Comparison of ENCODE assay signal across 1 cellular context in the genomic region with DNA sequence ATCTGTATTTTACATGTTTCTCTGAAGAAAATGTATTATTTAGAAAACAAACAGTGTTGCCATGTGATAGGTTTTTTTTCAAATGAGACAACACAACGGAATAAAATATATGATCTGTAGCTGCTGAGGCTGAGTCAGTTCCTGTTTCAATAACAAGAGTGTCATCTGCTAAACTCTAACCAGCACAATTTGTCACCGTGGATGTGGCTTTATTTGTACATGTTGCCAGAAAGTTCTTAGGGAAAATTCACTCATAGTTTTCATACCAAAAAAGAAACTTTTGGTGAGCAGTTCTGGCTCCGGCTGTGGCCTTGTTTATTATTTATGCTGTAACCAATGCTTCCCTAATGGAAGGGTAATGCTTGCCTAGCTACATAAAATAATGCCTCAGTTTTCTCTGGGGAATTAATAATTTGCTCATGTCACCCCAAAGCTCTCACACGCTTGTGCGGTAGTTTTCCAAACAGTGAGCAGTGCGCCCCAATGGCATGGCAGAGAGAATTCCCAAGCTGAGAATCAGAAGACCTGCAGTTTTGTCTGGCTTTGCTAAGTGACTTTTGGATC.
TF ChIP-seq lines count a peak whose summit lies in the region.

No MANE protein-coding gene starts in this region.

TF ChIP-seq in K562, 482 proteins besides CTCF, POLR2A, EP300 and RAD21 (continued from another document and continues in another):
- TF ChIP-seq, protein P1, sequence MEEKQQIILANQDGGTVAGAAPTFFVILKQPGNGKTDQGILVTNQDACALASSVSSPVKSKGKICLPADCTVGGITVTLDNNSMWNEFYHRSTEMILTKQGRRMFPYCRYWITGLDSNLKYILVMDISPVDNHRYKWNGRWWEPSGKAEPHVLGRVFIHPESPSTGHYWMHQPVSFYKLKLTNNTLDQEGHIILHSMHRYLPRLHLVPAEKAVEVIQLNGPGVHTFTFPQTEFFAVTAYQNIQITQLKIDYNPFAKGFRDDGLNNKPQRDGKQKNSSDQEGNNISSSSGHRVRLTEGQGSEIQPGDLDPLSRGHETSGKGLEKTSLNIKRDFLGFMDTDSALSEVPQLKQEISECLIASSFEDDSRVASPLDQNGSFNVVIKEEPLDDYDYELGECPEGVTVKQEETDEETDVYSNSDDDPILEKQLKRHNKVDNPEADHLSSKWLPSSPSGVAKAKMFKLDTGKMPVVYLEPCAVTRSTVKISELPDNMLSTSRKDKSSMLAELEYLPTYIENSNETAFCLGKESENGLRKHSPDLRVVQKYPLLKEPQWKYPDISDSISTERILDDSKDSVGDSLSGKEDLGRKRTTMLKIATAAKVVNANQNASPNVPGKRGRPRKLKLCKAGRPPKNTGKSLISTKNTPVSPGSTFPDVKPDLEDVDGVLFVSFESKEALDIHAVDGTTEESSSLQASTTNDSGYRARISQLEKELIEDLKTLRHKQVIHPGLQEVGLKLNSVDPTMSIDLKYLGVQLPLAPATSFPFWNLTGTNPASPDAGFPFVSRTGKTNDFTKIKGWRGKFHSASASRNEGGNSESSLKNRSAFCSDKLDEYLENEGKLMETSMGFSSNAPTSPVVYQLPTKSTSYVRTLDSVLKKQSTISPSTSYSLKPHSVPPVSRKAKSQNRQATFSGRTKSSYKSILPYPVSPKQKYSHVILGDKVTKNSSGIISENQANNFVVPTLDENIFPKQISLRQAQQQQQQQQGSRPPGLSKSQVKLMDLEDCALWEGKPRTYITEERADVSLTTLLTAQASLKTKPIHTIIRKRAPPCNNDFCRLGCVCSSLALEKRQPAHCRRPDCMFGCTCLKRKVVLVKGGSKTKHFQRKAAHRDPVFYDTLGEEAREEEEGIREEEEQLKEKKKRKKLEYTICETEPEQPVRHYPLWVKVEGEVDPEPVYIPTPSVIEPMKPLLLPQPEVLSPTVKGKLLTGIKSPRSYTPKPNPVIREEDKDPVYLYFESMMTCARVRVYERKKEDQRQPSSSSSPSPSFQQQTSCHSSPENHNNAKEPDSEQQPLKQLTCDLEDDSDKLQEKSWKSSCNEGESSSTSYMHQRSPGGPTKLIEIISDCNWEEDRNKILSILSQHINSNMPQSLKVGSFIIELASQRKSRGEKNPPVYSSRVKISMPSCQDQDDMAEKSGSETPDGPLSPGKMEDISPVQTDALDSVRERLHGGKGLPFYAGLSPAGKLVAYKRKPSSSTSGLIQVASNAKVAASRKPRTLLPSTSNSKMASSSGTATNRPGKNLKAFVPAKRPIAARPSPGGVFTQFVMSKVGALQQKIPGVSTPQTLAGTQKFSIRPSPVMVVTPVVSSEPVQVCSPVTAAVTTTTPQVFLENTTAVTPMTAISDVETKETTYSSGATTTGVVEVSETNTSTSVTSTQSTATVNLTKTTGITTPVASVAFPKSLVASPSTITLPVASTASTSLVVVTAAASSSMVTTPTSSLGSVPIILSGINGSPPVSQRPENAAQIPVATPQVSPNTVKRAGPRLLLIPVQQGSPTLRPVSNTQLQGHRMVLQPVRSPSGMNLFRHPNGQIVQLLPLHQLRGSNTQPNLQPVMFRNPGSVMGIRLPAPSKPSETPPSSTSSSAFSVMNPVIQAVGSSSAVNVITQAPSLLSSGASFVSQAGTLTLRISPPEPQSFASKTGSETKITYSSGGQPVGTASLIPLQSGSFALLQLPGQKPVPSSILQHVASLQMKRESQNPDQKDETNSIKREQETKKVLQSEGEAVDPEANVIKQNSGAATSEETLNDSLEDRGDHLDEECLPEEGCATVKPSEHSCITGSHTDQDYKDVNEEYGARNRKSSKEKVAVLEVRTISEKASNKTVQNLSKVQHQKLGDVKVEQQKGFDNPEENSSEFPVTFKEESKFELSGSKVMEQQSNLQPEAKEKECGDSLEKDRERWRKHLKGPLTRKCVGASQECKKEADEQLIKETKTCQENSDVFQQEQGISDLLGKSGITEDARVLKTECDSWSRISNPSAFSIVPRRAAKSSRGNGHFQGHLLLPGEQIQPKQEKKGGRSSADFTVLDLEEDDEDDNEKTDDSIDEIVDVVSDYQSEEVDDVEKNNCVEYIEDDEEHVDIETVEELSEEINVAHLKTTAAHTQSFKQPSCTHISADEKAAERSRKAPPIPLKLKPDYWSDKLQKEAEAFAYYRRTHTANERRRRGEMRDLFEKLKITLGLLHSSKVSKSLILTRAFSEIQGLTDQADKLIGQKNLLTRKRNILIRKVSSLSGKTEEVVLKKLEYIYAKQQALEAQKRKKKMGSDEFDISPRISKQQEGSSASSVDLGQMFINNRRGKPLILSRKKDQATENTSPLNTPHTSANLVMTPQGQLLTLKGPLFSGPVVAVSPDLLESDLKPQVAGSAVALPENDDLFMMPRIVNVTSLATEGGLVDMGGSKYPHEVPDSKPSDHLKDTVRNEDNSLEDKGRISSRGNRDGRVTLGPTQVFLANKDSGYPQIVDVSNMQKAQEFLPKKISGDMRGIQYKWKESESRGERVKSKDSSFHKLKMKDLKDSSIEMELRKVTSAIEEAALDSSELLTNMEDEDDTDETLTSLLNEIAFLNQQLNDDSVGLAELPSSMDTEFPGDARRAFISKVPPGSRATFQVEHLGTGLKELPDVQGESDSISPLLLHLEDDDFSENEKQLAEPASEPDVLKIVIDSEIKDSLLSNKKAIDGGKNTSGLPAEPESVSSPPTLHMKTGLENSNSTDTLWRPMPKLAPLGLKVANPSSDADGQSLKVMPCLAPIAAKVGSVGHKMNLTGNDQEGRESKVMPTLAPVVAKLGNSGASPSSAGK (IDR thresholded peaks at IDR 0.05), result no peak
- no peak for TF ChIP-seq IFI16 (CRISPR knock-in tag; IDR thresholded peaks at IDR 0.05)
- TF ChIP-seq TRIM28 (IDR thresholded peaks at IDR 0.05), result no peak
- no peak for TF ChIP-seq ATF7 (IDR thresholded peaks at IDR 0.05)
- TF ChIP-seq SMARCA4 (IDR thresholded peaks at IDR 0.05), result no peak
- TF ChIP-seq, protein P2, sequence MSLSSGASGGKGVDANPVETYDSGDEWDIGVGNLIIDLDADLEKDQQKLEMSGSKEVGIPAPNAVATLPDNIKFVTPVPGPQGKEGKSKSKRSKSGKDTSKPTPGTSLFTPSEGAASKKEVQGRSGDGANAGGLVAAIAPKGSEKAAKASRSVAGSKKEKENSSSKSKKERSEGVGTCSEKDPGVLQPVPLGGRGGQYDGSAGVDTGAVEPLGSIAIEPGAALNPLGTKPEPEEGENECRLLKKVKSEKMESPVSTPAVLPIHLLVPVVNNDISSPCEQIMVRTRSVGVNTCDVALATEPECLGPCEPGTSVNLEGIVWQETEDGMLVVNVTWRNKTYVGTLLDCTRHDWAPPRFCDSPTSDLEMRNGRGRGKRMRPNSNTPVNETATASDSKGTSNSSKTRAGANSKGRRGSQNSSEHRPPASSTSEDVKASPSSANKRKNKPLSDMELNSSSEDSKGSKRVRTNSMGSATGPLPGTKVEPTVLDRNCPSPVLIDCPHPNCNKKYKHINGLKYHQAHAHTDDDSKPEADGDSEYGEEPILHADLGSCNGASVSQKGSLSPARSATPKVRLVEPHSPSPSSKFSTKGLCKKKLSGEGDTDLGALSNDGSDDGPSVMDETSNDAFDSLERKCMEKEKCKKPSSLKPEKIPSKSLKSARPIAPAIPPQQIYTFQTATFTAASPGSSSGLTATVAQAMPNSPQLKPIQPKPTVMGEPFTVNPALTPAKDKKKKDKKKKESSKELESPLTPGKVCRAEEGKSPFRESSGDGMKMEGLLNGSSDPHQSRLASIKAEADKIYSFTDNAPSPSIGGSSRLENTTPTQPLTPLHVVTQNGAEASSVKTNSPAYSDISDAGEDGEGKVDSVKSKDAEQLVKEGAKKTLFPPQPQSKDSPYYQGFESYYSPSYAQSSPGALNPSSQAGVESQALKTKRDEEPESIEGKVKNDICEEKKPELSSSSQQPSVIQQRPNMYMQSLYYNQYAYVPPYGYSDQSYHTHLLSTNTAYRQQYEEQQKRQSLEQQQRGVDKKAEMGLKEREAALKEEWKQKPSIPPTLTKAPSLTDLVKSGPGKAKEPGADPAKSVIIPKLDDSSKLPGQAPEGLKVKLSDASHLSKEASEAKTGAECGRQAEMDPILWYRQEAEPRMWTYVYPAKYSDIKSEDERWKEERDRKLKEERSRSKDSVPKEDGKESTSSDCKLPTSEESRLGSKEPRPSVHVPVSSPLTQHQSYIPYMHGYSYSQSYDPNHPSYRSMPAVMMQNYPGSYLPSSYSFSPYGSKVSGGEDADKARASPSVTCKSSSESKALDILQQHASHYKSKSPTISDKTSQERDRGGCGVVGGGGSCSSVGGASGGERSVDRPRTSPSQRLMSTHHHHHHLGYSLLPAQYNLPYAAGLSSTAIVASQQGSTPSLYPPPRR (CRISPR knock-in tag; IDR thresholded peaks at IDR 0.05; ENCODE audit: borderline replicate concordance), result 0 out of 2 replicates have a peak, but pooled peaks have one; percentile 43
- no peak for TF ChIP-seq PCBP2 (IDR thresholded peaks at IDR 0.05; ENCODE audit: low read depth, low read length, poor library complexity, severe bottlenecking)
- no peak for TF ChIP-seq ILK (tag; IDR thresholded peaks at IDR 0.05; ENCODE audit: borderline replicate concordance, low read depth)
- TF ChIP-seq, protein P3, sequence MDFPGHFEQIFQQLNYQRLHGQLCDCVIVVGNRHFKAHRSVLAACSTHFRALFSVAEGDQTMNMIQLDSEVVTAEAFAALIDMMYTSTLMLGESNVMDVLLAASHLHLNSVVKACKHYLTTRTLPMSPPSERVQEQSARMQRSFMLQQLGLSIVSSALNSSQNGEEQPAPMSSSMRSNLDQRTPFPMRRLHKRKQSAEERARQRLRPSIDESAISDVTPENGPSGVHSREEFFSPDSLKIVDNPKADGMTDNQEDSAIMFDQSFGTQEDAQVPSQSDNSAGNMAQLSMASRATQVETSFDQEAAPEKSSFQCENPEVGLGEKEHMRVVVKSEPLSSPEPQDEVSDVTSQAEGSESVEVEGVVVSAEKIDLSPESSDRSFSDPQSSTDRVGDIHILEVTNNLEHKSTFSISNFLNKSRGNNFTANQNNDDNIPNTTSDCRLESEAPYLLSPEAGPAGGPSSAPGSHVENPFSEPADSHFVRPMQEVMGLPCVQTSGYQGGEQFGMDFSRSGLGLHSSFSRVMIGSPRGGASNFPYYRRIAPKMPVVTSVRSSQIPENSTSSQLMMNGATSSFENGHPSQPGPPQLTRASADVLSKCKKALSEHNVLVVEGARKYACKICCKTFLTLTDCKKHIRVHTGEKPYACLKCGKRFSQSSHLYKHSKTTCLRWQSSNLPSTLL (IDR thresholded peaks at IDR 0.05), result no peak
- TF ChIP-seq, protein P4, sequence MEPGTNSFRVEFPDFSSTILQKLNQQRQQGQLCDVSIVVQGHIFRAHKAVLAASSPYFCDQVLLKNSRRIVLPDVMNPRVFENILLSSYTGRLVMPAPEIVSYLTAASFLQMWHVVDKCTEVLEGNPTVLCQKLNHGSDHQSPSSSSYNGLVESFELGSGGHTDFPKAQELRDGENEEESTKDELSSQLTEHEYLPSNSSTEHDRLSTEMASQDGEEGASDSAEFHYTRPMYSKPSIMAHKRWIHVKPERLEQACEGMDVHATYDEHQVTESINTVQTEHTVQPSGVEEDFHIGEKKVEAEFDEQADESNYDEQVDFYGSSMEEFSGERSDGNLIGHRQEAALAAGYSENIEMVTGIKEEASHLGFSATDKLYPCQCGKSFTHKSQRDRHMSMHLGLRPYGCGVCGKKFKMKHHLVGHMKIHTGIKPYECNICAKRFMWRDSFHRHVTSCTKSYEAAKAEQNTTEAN (CRISPR knock-in tag; IDR thresholded peaks at IDR 0.05), result no peak
- TF ChIP-seq FOSL1 (tag; conservative IDR thresholded peaks at IDR 0.05), result no peak
- no peak for TF ChIP-seq MXI1 (IDR thresholded peaks at IDR 0.05; ENCODE audit: low read depth, low read length)
- TF ChIP-seq, protein P5, sequence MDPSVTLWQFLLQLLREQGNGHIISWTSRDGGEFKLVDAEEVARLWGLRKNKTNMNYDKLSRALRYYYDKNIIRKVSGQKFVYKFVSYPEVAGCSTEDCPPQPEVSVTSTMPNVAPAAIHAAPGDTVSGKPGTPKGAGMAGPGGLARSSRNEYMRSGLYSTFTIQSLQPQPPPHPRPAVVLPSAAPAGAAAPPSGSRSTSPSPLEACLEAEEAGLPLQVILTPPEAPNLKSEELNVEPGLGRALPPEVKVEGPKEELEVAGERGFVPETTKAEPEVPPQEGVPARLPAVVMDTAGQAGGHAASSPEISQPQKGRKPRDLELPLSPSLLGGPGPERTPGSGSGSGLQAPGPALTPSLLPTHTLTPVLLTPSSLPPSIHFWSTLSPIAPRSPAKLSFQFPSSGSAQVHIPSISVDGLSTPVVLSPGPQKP (CRISPR knock-in tag; IDR thresholded peaks at IDR 0.05), result no peak
- TF ChIP-seq NCOA6 (IDR thresholded peaks at IDR 0.05), result no peak
- no peak for TF ChIP-seq ZNF431 (CRISPR knock-in tag; IDR thresholded peaks at IDR 0.05)
- no peak for TF ChIP-seq MCM2 (IDR thresholded peaks at IDR 0.05; ENCODE audit: low read depth)
- TF ChIP-seq DDX20 (tag; IDR thresholded peaks at IDR 0.05; ENCODE audit: low read depth), result no peak
- TF ChIP-seq SAFB (IDR thresholded peaks at IDR 0.05; ENCODE audit: borderline replicate concordance, low read depth, low read length), result no peak
- no peak for TF ChIP-seq YBX1 (IDR thresholded peaks at IDR 0.05)
- no peak for TF ChIP-seq KHSRP (IDR thresholded peaks at IDR 0.05)
- TF ChIP-seq, protein P6, sequence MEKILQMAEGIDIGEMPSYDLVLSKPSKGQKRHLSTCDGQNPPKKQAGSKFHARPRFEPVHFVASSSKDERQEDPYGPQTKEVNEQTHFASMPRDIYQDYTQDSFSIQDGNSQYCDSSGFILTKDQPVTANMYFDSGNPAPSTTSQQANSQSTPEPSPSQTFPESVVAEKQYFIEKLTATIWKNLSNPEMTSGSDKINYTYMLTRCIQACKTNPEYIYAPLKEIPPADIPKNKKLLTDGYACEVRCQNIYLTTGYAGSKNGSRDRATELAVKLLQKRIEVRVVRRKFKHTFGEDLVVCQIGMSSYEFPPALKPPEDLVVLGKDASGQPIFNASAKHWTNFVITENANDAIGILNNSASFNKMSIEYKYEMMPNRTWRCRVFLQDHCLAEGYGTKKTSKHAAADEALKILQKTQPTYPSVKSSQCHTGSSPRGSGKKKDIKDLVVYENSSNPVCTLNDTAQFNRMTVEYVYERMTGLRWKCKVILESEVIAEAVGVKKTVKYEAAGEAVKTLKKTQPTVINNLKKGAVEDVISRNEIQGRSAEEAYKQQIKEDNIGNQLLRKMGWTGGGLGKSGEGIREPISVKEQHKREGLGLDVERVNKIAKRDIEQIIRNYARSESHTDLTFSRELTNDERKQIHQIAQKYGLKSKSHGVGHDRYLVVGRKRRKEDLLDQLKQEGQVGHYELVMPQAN (IDR thresholded peaks at IDR 0.05; ENCODE audit: borderline replicate concordance), result no peak
- TF ChIP-seq ZNF79 (CRISPR knock-in tag; IDR thresholded peaks at IDR 0.05; ENCODE audit: low read depth), result no peak
- peak; percentile 75 for TF ChIP-seq SPI1 (IDR thresholded peaks at IDR 0.05; ENCODE audit: borderline replicate concordance, low read depth, low read length)
- TF ChIP-seq, protein P7, sequence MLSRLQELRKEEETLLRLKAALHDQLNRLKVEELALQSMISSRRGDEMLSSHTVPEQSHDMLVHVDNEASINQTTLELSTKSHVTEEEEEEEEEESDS (CRISPR knock-in tag; IDR thresholded peaks at IDR 0.05), result no peak
- TF ChIP-seq RFX5 (IDR thresholded peaks at IDR 0.05; ENCODE audit: low read depth, low read length), result no peak
- no peak for TF ChIP-seq HSF4 (CRISPR knock-in tag; IDR thresholded peaks at IDR 0.05; ENCODE audit: borderline replicate concordance)
- peak; percentile 61; the same call in 1 of the 2 replicates for TF ChIP-seq GTF2E2 (tag; IDR thresholded peaks at IDR 0.05)
- no peak for TF ChIP-seq ZNF507 (tag; conservative IDR thresholded peaks at IDR 0.05)
- TF ChIP-seq FOXM1 (IDR thresholded peaks at IDR 0.05; ENCODE audit: low read depth), result peak; percentile 49; the same call in 1 of the 2 replicates
- TF ChIP-seq FOXM1 (CRISPR knock-in tag; IDR thresholded peaks at IDR 0.05; ENCODE audit: low read depth), result no peak
- TF ChIP-seq, protein P8, sequence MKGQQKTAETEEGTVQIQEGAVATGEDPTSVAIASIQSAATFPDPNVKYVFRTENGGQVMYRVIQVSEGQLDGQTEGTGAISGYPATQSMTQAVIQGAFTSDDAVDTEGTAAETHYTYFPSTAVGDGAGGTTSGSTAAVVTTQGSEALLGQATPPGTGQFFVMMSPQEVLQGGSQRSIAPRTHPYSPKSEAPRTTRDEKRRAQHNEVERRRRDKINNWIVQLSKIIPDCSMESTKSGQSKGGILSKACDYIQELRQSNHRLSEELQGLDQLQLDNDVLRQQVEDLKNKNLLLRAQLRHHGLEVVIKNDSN (CRISPR knock-in tag; IDR thresholded peaks at IDR 0.05), result no peak
- TF ChIP-seq FOXJ2 (tag; IDR thresholded peaks at IDR 0.05), result peak; percentile 97
- TF ChIP-seq ZNF561 (CRISPR knock-in tag; conservative IDR thresholded peaks at IDR 0.05), result no peak
